In genomic region chr5:80408976-80409926, GRCh38 we compare ENCODE assay signal across 8 cellular contexts. TPM values are rescaled to one million over a fixed set of nuclear protein-coding genes. Genes with fewer than 3 reads are reported as not detected.
DNase-seq lines count a peak whose midpoint lies in the region; ATAC-seq and TF ChIP-seq lines count a peak whose summit lies in the region.

No MANE protein-coding gene starts in this region.

- H3K27ac ChIP-seq in A673 (ENCODE audit: low read depth, low read length, poor library complexity, severe bottlenecking) = peak overlapping the region; percentile 94
- H3K27ac ChIP-seq in brain microvascular endothelial cell = no peak overlapping the region

- H3K36me3 ChIP-seq in A673 (ENCODE audit: insufficient read depth, low read length, poor library complexity, severe bottlenecking) (no peaks in the 10 kb centered on the region), brain microvascular endothelial cell (replicated peaks) (no peaks in the 10 kb centered on the region)

- in situ Hi-C loops in brain microvascular endothelial cell (cut with HindIII; ENCODE audit: low pct_ligation_motif_present, low sequenced_read_pairs) = no loop called here

- no peaks in the 10 kb centered on the region for H3K9me3 ChIP-seq in A673 (ENCODE audit: low read depth, low read length, poor library complexity, severe bottlenecking)

- H3K4me3 ChIP-seq in A673 (ENCODE audit: low read depth, low read length, poor library complexity, severe bottlenecking) (peak overlapping the region; percentile 94), HFF-Myc (replicated peaks; ENCODE audit: low read depth, low read length) (peak overlapping the region; percentile 96), brain microvascular endothelial cell (ENCODE audit: low read depth, low read length) (peak overlapping the region; percentile 87)

- TF ChIP-seq CTCF in A673 (conservative IDR thresholded peaks at IDR 0.05; ENCODE audit: low read depth, low read length) = no peak
- TF ChIP-seq CTCF in HFF-Myc (IDR thresholded peaks at IDR 0.05; ENCODE audit: low read depth, low read length, missing control alignments) = no peak
- TF ChIP-seq CTCF in brain microvascular endothelial cell (IDR thresholded peaks at IDR 0.05; ENCODE audit: low read depth, low read length, missing control alignments) = no peak

- peak; percentile 19 for DNase-seq in A673 (ENCODE audit: low spot score)
- no peak for DNase-seq in HFF-Myc (ENCODE audit: extremely low read depth, low read depth)
- DNase-seq in brain microvascular endothelial cell = peak; percentile 5
- DNase-seq in midbrain (lab: John Stamatoyannopoulos, UW) = peak; percentile 39
- DNase-seq in NCI-H2107 treated with DMSO at 0.1 percent for 48 hours (lab: John Stamatoyannopoulos, UW; ENCODE audit: unreplicated experiment) = no peak
- DNase-seq in SKM-1 (lab: John Stamatoyannopoulos, UW; ENCODE audit: unreplicated experiment) = no peak

- BruUV-seq in A673 (replicated peaks; lab: Mats Ljungman, UMichigan) = TSS peak; percentile 62

- H3K27me3 ChIP-seq in A673 (replicated peaks; ENCODE audit: insufficient read depth, low read depth, low read length, poor library complexity) = no peaks in the 10 kb centered on the region
- H3K27me3 ChIP-seq in brain microvascular endothelial cell (replicated peaks) = no peaks in the 10 kb centered on the region

- no peak for ATAC-seq in HG03460 (IDR thresholded peaks at IDR 0.05; ENCODE audit: unreplicated experiment)
- ATAC-seq in GM19395 (IDR thresholded peaks at IDR 0.05; ENCODE audit: unreplicated experiment) = no peak

- H3K4me1 ChIP-seq in A673 (ENCODE audit: insufficient read depth, low read length, poor library complexity, severe bottlenecking) = peaks cover 8% of the 10 kb centered on the region

- CTCF ChIA-PET in A673 (lab: Charles Lee) = no interaction called here

- POLR2A ChIA-PET in A673 (lab: Charles Lee; ENCODE audit: low non-redundant PET) = interaction anchor here (0.7 kb wide), 1 partner anchor 171 kb away, joined by 3 read pairs; no protein-coding TSS in a partner anchor

- intact Hi-C loops in A673 (cut with micrococcal nuclease; ENCODE audit: unreplicated experiment) = no loop called here

RNA-seq across cellular contexts. Expression of gene ZFYVE16, which starts 1.4 kb away (rescaled TPM):
- 51.2 and 65.7 TPM in 2 replicates for total RNA-seq in A673 (2021)

Comparison
In these comparisons a context has a peak if more than half of its experiments do, and no peak if none do; other contexts are left out.
1. DNase-seq: peak in A673 (single experiment), brain microvascular endothelial cell (single experiment) and midbrain (single experiment); none in HFF-Myc (single experiment), NCI-H2107 treated with DMSO at 0.1 percent for 48 hours (single experiment) and SKM-1 (single experiment).
2. Peak in every context shown above with its lines, with median percentiles within 50 percentile points of each other: H3K4me3 ChIP-seq.